In the genomic region with DNA sequence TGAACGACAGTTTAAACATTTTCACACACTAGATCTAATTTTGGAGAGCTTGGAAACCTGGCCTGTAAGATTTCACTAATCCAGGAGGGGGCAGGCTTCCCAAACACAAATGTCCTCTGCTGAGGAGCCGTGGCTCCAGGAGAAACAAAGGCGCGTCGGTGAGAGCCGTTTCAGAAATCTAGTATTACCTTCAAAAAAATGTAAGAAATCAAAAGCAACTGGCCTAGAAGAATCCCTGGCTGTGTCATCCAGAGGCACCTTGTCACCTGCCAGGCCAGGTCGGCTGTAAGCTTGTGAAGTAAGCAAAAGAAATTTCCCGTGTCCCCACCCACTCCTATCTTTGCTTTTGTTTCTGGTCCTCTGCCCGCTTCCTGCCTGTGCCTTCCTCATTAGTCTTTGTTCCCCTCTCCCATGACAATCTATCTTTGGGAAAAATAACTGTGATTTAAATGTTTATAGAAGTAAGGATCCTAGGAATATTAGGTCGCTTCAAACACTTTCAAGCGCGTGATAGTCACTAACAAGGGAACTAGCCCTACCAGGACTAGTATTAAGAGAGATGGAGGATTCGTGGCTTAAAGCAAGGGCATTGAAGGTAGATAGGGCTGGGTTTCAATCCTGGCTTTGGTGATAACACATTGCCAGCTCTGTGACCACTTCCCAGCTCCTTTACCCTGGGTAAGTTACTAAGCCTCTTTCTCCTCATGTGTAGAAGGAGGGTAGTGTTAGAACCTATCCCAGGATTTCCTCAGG, we compare ENCODE assay signal across 1 cellular context.
TF ChIP-seq lines count a peak whose summit lies in the region.

No MANE protein-coding gene starts in this region.

TF ChIP-seq in K562, 482 proteins besides CTCF, POLR2A, EP300 and RAD21 (continued from another document and continues in another):
- TF ChIP-seq, protein P1, sequence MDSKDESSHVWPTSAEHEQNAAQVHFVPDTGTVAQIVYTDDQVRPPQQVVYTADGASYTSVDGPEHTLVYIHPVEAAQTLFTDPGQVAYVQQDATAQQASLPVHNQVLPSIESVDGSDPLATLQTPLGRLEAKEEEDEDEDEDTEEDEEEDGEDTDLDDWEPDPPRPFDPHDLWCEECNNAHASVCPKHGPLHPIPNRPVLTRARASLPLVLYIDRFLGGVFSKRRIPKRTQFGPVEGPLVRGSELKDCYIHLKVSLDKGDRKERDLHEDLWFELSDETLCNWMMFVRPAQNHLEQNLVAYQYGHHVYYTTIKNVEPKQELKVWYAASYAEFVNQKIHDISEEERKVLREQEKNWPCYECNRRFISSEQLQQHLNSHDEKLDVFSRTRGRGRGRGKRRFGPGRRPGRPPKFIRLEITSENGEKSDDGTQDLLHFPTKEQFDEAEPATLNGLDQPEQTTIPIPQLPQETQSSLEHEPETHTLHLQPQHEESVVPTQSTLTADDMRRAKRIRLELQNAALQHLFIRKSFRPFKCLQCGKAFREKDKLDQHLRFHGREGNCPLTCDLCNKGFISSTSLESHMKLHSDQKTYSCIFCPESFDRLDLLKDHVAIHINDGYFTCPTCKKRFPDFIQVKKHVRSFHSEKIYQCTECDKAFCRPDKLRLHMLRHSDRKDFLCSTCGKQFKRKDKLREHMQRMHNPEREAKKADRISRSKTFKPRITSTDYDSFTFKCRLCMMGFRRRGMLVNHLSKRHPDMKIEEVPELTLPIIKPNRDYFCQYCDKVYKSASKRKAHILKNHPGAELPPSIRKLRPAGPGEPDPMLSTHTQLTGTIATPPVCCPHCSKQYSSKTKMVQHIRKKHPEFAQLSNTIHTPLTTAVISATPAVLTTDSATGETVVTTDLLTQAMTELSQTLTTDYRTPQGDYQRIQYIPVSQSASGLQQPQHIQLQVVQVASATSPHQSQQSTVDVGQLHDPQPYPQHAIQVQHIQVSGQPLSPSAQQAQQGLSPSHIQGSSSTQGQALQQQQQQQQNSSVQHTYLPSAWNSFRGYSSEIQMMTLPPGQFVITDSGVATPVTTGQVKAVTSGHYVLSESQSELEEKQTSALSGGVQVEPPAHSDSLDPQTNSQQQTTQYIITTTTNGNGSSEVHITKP (IDR thresholded peaks at IDR 0.05; ENCODE audit: partially characterized antibody): no peak
- TF ChIP-seq, protein P2, sequence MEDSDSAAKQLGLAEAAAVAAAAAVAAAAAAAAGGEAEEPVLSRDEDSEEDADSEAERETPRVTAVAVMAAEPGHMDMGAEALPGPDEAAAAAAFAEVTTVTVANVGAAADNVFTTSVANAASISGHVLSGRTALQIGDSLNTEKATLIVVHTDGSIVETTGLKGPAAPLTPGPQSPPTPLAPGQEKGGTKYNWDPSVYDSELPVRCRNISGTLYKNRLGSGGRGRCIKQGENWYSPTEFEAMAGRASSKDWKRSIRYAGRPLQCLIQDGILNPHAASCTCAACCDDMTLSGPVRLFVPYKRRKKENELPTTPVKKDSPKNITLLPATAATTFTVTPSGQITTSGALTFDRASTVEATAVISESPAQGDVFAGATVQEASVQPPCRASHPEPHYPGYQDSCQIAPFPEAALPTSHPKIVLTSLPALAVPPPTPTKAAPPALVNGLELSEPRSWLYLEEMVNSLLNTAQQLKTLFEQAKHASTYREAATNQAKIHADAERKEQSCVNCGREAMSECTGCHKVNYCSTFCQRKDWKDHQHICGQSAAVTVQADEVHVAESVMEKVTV (CRISPR knock-in tag; IDR thresholded peaks at IDR 0.05): peak; percentile 98
- TF ChIP-seq ATF1 (CRISPR knock-in tag; IDR thresholded peaks at IDR 0.05): no peak
- TF ChIP-seq ATF1 (tag; IDR thresholded peaks at IDR 0.05): 0 out of 2 replicates have a peak, but pooled peaks have one; percentile 13
- TF ChIP-seq KLF13 (tag; IDR thresholded peaks at IDR 0.05; ENCODE audit: borderline replicate concordance, low read depth): peak; percentile 36; the same call in 1 of the 2 replicates
- TF ChIP-seq CEBPG (CRISPR knock-in tag; IDR thresholded peaks at IDR 0.05): no peak
- TF ChIP-seq CEBPG (tag; conservative IDR thresholded peaks at IDR 0.05 in 1 of 2, IDR thresholded peaks at IDR 0.05 in 1 of 2): no peak
- TF ChIP-seq CTBP1 (IDR thresholded peaks at IDR 0.05; ENCODE audit: borderline replicate concordance): peak; percentile 37; the same call in 1 of the 2 replicates
- TF ChIP-seq SPI1 (IDR thresholded peaks at IDR 0.05; ENCODE audit: borderline replicate concordance, low read depth, low read length): peak; percentile 37; the same call in 1 of the 2 replicates
- TF ChIP-seq, protein P3, sequence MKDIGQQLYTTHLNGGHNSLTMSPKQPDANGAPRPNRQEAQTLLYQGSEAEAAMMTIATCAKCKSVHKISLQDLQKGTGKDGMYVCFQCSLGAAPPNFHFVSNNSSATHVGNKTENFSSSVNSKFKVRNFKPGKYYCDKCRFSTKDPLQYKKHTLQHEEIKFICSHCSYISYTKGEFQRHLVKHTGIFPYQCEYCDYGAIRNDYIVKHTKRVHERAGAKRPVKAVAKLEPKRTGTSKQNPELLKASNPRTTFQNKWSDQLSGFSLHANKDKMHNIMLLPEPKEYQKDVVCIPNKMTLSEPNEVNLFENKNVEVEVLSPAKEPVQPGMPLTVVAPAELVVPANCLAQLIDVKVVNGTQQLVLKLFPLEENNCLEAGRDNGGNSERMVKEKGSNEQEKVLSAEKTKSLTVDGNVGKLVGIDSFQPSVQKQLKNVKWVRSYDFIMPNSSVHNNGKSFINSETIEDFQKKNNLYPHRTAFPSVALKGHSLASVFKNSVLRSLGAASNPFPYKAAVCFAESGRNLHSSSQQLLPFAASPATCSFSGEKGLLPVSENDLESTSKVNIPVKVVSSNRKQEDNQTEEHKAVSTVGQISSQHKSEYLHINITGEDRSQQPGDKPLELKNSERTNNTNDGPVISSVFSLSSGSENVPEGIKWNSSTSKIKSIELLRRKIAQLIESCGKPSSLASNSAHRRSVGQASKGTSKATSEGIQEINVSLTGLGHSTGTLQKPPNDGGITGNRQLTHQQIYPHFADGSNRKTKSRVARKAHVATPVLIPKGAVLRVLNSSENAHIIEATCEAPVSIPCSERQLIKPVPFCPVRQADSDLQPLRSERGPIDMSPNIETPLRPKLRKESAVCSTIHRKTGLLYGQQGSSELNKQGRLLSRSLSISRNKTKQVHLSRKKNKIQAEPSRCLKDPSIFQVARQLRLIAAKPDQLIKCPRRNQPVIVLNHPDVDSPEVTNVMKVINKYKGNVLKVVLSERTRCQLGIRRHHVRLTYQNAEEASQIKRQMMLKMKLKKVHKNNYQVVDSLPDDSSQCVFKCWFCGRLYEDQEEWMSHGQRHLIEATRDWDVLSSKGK (CRISPR knock-in tag; IDR thresholded peaks at IDR 0.05): no peak
- TF ChIP-seq CXXC5 (CRISPR knock-in tag; IDR thresholded peaks at IDR 0.05): 0 out of 2 replicates have a peak, but pooled peaks have one; percentile 17
- peak; percentile 63; the same call in 1 of the 2 replicates for TF ChIP-seq KAT7 (CRISPR knock-in tag; IDR thresholded peaks at IDR 0.05; ENCODE audit: borderline replicate concordance)
- TF ChIP-seq, protein P4, sequence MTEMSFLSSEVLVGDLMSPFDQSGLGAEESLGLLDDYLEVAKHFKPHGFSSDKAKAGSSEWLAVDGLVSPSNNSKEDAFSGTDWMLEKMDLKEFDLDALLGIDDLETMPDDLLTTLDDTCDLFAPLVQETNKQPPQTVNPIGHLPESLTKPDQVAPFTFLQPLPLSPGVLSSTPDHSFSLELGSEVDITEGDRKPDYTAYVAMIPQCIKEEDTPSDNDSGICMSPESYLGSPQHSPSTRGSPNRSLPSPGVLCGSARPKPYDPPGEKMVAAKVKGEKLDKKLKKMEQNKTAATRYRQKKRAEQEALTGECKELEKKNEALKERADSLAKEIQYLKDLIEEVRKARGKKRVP (CRISPR knock-in tag; IDR thresholded peaks at IDR 0.05): no peak
- TF ChIP-seq, protein P5, sequence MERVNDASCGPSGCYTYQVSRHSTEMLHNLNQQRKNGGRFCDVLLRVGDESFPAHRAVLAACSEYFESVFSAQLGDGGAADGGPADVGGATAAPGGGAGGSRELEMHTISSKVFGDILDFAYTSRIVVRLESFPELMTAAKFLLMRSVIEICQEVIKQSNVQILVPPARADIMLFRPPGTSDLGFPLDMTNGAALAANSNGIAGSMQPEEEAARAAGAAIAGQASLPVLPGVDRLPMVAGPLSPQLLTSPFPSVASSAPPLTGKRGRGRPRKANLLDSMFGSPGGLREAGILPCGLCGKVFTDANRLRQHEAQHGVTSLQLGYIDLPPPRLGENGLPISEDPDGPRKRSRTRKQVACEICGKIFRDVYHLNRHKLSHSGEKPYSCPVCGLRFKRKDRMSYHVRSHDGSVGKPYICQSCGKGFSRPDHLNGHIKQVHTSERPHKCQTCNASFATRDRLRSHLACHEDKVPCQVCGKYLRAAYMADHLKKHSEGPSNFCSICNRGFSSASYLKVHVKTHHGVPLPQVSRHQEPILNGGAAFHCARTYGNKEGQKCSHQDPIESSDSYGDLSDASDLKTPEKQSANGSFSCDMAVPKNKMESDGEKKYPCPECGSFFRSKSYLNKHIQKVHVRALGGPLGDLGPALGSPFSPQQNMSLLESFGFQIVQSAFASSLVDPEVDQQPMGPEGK (CRISPR knock-in tag; IDR thresholded peaks at IDR 0.05; ENCODE audit: borderline replicate concordance): no peak
- TF ChIP-seq STAG1 (CRISPR knock-in tag; IDR thresholded peaks at IDR 0.05; ENCODE audit: borderline replicate concordance): peak; percentile 64; the same call in 1 of the 2 replicates
- peak; percentile 24; the same call in 1 of the 2 replicates for TF ChIP-seq FOXM1 (IDR thresholded peaks at IDR 0.05; ENCODE audit: low read depth)
- TF ChIP-seq FOXM1 (CRISPR knock-in tag; IDR thresholded peaks at IDR 0.05; ENCODE audit: low read depth): no peak
- peak; percentile 14; the same call in 1 of the 2 replicates for TF ChIP-seq JUND (IDR thresholded peaks at IDR 0.05; ENCODE audit: borderline replicate concordance, low read depth, low read length)
- no peak for TF ChIP-seq JUND (tag; IDR thresholded peaks at IDR 0.05; ENCODE audit: borderline replicate concordance, low read depth, low read length)
- peak; percentile 46; the same call in 1 of the 2 replicates for TF ChIP-seq L3MBTL2 (IDR thresholded peaks at IDR 0.05)
- TF ChIP-seq MECOM (CRISPR knock-in tag; IDR thresholded peaks at IDR 0.05): 0 out of 2 replicates have a peak, but pooled peaks have one; percentile 39
- peak; percentile 18 to 32; a peak in 2 of 4 replicates for TF ChIP-seq MAZ (CRISPR knock-in tag; conservative IDR thresholded peaks at IDR 0.05 in 1 of 2, IDR thresholded peaks at IDR 0.05 in 1 of 2)
- TF ChIP-seq, protein P6, sequence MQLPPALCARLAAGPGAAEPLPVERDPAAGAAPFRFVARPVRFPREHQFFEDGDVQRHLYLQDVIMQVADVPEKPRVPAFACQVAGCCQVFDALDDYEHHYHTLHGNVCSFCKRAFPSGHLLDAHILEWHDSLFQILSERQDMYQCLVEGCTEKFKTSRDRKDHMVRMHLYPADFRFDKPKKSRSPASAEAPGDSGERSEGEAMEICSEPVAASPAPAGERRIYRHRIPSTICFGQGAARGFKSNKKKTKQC (CRISPR knock-in tag; IDR thresholded peaks at IDR 0.05): no peak
- TF ChIP-seq, protein P7, sequence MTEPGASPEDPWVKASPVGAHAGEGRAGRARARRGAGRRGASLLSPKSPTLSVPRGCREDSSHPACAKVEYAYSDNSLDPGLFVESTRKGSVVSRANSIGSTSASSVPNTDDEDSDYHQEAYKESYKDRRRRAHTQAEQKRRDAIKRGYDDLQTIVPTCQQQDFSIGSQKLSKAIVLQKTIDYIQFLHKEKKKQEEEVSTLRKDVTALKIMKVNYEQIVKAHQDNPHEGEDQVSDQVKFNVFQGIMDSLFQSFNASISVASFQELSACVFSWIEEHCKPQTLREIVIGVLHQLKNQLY (CRISPR knock-in tag; conservative IDR thresholded peaks at IDR 0.05): no peak
- TF ChIP-seq FOXK2 (conservative IDR thresholded peaks at IDR 0.05 in 1 of 2, IDR thresholded peaks at IDR 0.05 in 1 of 2; ENCODE audit: low read depth in 2 of 2): 0 out of 4 replicates have a peak, but pooled peaks of 1 of the 2 experiments have one; percentile 16
- TF ChIP-seq ZNF212 (CRISPR knock-in tag; IDR thresholded peaks at IDR 0.05): peak; percentile 74; the same call in 1 of the 2 replicates
- TF ChIP-seq SOX6 (IDR thresholded peaks at IDR 0.05): peak; percentile 53; the same call in 1 of the 2 replicates
- TF ChIP-seq, protein P8, sequence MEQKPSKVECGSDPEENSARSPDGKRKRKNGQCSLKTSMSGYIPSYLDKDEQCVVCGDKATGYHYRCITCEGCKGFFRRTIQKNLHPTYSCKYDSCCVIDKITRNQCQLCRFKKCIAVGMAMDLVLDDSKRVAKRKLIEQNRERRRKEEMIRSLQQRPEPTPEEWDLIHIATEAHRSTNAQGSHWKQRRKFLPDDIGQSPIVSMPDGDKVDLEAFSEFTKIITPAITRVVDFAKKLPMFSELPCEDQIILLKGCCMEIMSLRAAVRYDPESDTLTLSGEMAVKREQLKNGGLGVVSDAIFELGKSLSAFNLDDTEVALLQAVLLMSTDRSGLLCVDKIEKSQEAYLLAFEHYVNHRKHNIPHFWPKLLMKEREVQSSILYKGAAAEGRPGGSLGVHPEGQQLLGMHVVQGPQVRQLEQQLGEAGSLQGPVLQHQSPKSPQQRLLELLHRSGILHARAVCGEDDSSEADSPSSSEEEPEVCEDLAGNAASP (IDR thresholded peaks at IDR 0.05): no peak
- TF ChIP-seq ZSCAN29 (IDR thresholded peaks at IDR 0.05): no peak
- TF ChIP-seq, protein P9, sequence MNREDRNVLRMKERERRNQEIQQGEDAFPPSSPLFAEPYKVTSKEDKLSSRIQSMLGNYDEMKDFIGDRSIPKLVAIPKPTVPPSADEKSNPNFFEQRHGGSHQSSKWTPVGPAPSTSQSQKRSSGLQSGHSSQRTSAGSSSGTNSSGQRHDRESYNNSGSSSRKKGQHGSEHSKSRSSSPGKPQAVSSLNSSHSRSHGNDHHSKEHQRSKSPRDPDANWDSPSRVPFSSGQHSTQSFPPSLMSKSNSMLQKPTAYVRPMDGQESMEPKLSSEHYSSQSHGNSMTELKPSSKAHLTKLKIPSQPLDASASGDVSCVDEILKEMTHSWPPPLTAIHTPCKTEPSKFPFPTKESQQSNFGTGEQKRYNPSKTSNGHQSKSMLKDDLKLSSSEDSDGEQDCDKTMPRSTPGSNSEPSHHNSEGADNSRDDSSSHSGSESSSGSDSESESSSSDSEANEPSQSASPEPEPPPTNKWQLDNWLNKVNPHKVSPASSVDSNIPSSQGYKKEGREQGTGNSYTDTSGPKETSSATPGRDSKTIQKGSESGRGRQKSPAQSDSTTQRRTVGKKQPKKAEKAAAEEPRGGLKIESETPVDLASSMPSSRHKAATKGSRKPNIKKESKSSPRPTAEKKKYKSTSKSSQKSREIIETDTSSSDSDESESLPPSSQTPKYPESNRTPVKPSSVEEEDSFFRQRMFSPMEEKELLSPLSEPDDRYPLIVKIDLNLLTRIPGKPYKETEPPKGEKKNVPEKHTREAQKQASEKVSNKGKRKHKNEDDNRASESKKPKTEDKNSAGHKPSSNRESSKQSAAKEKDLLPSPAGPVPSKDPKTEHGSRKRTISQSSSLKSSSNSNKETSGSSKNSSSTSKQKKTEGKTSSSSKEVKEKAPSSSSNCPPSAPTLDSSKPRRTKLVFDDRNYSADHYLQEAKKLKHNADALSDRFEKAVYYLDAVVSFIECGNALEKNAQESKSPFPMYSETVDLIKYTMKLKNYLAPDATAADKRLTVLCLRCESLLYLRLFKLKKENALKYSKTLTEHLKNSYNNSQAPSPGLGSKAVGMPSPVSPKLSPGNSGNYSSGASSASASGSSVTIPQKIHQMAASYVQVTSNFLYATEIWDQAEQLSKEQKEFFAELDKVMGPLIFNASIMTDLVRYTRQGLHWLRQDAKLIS (CRISPR knock-in tag; IDR thresholded peaks at IDR 0.05): 0 out of 2 replicates have a peak, but pooled peaks have one; percentile 44
- 0 out of 4 replicates have a peak, but pooled peaks of 1 of the 2 experiments have one; percentile 5 for TF ChIP-seq RCOR1 (IDR thresholded peaks at IDR 0.05; ENCODE audit: borderline replicate concordance in 1 of 2, low read depth in 2 of 2, low read length in 2 of 2)
